Comparison of ENCODE assay signal across 8 cellular contexts in genomic region chr19:2546128-2547032, GRCh38.
A peak's percentile ranks its signal among the peaks of the same experiment; 100 is the strongest.
DNase-seq lines count a peak whose midpoint lies in the region; ATAC-seq and TF ChIP-seq lines count a peak whose summit lies in the region.

No MANE protein-coding gene starts in this region.

- TF ChIP-seq CTCF in MCF 10A (IDR thresholded peaks at IDR 0.05; ENCODE audit: unreplicated experiment) (no peak), mammary epithelial cell (conservative IDR thresholded peaks at IDR 0.05 in 1 of 2, IDR thresholded peaks at IDR 0.05 in 1 of 2; ENCODE audit: extremely low read depth in 1 of 2, insufficient read depth in 1 of 2, low read depth in 1 of 2, low read length in 2 of 2) (no peak), fibroblast of lung (conservative IDR thresholded peaks at IDR 0.05 in 1 of 2, IDR thresholded peaks at IDR 0.05 in 1 of 2; ENCODE audit: low read depth in 1 of 2, low read length in 2 of 2) (no peak)

- H3K27me3 ChIP-seq in mammary epithelial cell (ENCODE audit: insufficient read depth, low read length) = no peaks in the 10 kb centered on the region
- no peaks in the 10 kb centered on the region for H3K27me3 ChIP-seq in fibroblast of lung (ENCODE audit: control insufficient read depth, insufficient read depth, low read length)
- no peaks in the 10 kb centered on the region for H3K27me3 ChIP-seq in naive thymus-derived CD4-positive, alpha-beta T cell (ENCODE audit: control insufficient read depth in 2 of 2, insufficient read depth in 2 of 2, low read length in 2 of 2)

- H3K4me2 ChIP-seq in mammary epithelial cell (ENCODE audit: insufficient read depth, low read depth, low read length) (no peak overlapping the region), fibroblast of lung (ENCODE audit: extremely low read depth, insufficient read depth, low read length) (no peak overlapping the region)

- H3K27me3 Mint-ChIP-seq in MCF 10A (ENCODE audit: insufficient read depth, unreplicated experiment) = no peaks in the 10 kb centered on the region
- H3K27me3 Mint-ChIP-seq in naive thymus-derived CD4-positive, alpha-beta T cell = no peaks in the 10 kb centered on the region

- no peaks in the 10 kb centered on the region for H3K79me2 ChIP-seq in mammary epithelial cell (ENCODE audit: insufficient read depth, low read length)
- H3K79me2 ChIP-seq in fibroblast of lung (ENCODE audit: control insufficient read depth, insufficient read depth, low read length) = no peaks in the 10 kb centered on the region

- no TSS peak for BruUV-seq in MCF 10A (replicated peaks; lab: Mats Ljungman, UMichigan)
- no TSS peak for BruUV-seq in mammary epithelial cell (replicated peaks; lab: Mats Ljungman, UMichigan)

- no peak for DNase-seq in MCF 10A (ENCODE audit: unreplicated experiment)
- DNase-seq in mammary epithelial cell = no peak
- DNase-seq in fibroblast of lung (ENCODE audit: low read depth in 2 of 2) = peak; percentile 38 to 59
- DNase-seq in naive thymus-derived CD4-positive, alpha-beta T cell = no peak

- H3K27ac ChIP-seq in mammary epithelial cell (ENCODE audit: insufficient read depth, low read depth, low read length) (no peak overlapping the region), fibroblast of lung (ENCODE audit: insufficient read depth, low read length) (peak overlapping the region; percentile 62)
- no peak overlapping the region for H3K27ac ChIP-seq in naive thymus-derived CD4-positive, alpha-beta T cell (ENCODE audit: low read depth, low read length)

- intact Hi-C loops in MCF 10A (cut with micrococcal nuclease) (no loop called here), mammary epithelial cell (cut with micrococcal nuclease) (loop anchor here (10.0 kb wide), 1 partner anchor 802 kb away; no protein-coding TSS in a partner anchor)
- intact Hi-C loops in naive thymus-derived CD4-positive, alpha-beta T cell (cut with micrococcal nuclease) = no loop called here

- dilution Hi-C loops in mammary epithelial cell (cut with HindIII; ENCODE audit: low sequenced_read_pairs) = no loop called here

- H3K4me1 ChIP-seq in mammary epithelial cell (ENCODE audit: insufficient read depth, low read length) = peaks cover 28% of the 10 kb centered on the region
- peaks cover 24% of the 10 kb centered on the region for H3K4me1 ChIP-seq in fibroblast of lung (ENCODE audit: control insufficient read depth, extremely low read depth, insufficient read depth, low read length)
- H3K4me1 ChIP-seq in naive thymus-derived CD4-positive, alpha-beta T cell (ENCODE audit: control insufficient read depth in 2 of 2, insufficient read depth in 2 of 2, low read length in 2 of 2) = peaks cover 4 to 6% of the 10 kb centered on the region in 2 donors

- peaks cover 7% of the 10 kb centered on the region for H3K36me3 Mint-ChIP-seq in MCF 10A (ENCODE audit: insufficient read depth, unreplicated experiment)
- H3K36me3 Mint-ChIP-seq in naive thymus-derived CD4-positive, alpha-beta T cell = no peaks in the 10 kb centered on the region

- H3K4me3 Mint-ChIP-seq in MCF 10A (ENCODE audit: unreplicated experiment) = no peak overlapping the region
- H3K4me3 Mint-ChIP-seq in naive thymus-derived CD4-positive, alpha-beta T cell = no peak overlapping the region

- peak; percentile 45 for ATAC-seq in naive thymus-derived CD4-positive, alpha-beta T cell
- ATAC-seq in HG03280 (IDR thresholded peaks at IDR 0.05; ENCODE audit: unreplicated experiment) (no peak), GM19467 (IDR thresholded peaks at IDR 0.05; ENCODE audit: unreplicated experiment) (no peak), GM19324 (IDR thresholded peaks at IDR 0.05; ENCODE audit: low FRiP score, unreplicated experiment) (no peak), HG02588 (IDR thresholded peaks at IDR 0.05; ENCODE audit: unreplicated experiment) (no peak)

- in situ Hi-C loops in mammary epithelial cell (cut with MboI; ENCODE audit: low sequenced_read_pairs in 2 of 2) = loop anchor here in 1 of 2 donors (10.0 kb wide), 1 partner anchor 72 kb away; the partner anchor contains the start of gene GADD45B

- 89% methylated on average over 33 of the region's 50 CpGs for WGBS in mammary epithelial cell (ENCODE audit: low coverage, missing lambda C conversion rate)

- H4K20me1 ChIP-seq in mammary epithelial cell (ENCODE audit: insufficient read depth, low read length) (no peaks in the 10 kb centered on the region), fibroblast of lung (ENCODE audit: control insufficient read depth, extremely low read depth, insufficient read depth, low read length) (no peaks in the 10 kb centered on the region)

- H2AFZ ChIP-seq in mammary epithelial cell (ENCODE audit: low read depth, low read length) = no peak overlapping the region
- H2AFZ ChIP-seq in fibroblast of lung (ENCODE audit: low read length) = no peak overlapping the region

- no peaks in the 10 kb centered on the region for H3K9me3 Mint-ChIP-seq in MCF 10A (ENCODE audit: unreplicated experiment)
- H3K9me3 Mint-ChIP-seq in naive thymus-derived CD4-positive, alpha-beta T cell = peaks cover 0 to 4% (median 0%) of the 10 kb centered on the region in 11 donors

- H3K4me3 ChIP-seq in mammary epithelial cell (replicated peaks in 1 of 3; ENCODE audit: insufficient read depth in 1 of 3, low read depth in 2 of 3, low read length in 3 of 3) (no peak overlapping the region), fibroblast of lung (replicated peaks in 1 of 4; ENCODE audit: control extremely low read depth in 1 of 4, insufficient read depth in 1 of 4, low read depth in 3 of 4, low read length in 4 of 4) (no peak overlapping the region)
- H3K4me3 ChIP-seq in naive thymus-derived CD4-positive, alpha-beta T cell (ENCODE audit: low read length) = no peak overlapping the region

- H3K27ac Mint-ChIP-seq in MCF 10A (ENCODE audit: low read depth, unreplicated experiment) = peak overlapping the region; percentile 85
- peak overlapping the region in 1 of 9 donors; percentile 23 for H3K27ac Mint-ChIP-seq in naive thymus-derived CD4-positive, alpha-beta T cell

- no peak overlapping the region for H3K9ac ChIP-seq in mammary epithelial cell (ENCODE audit: insufficient read depth, low read length)
- H3K9ac ChIP-seq in fibroblast of lung (ENCODE audit: insufficient read depth, low read length) = peak overlapping the region; percentile 52

- POLR2A ChIA-PET in MCF 10A (lab: Yijun Ruan, JAX) = interaction anchor here (0.6 kb wide), 1 partner anchor 32 kb away, joined by 3 read pairs; no protein-coding TSS in a partner anchor
- POLR2A ChIA-PET in naive thymus-derived CD4-positive, alpha-beta T cell (lab: Charles Lee) = no interaction called here

- peaks cover 20% of the 10 kb centered on the region for H3K4me1 Mint-ChIP-seq in MCF 10A (ENCODE audit: insufficient read depth, unreplicated experiment)
- peaks cover 10 to 27% (median 15%) of the 10 kb centered on the region in 7 donors for H3K4me1 Mint-ChIP-seq in naive thymus-derived CD4-positive, alpha-beta T cell

- CTCF ChIA-PET in MCF 10A (lab: Yijun Ruan, JAX) = interaction anchor here (0.6 kb wide), 1 partner anchor 56 kb away, joined by 3 read pairs; no protein-coding TSS in a partner anchor
- CTCF ChIA-PET in mammary epithelial cell (lab: Charles Lee; ENCODE audit: low non-redundant PET) = no interaction called here
- CTCF ChIA-PET in naive thymus-derived CD4-positive, alpha-beta T cell (lab: Charles Lee) = interaction anchor here (0.6 kb wide), 1 partner anchor 16 kb away, joined by 4 read pairs; no protein-coding TSS in a partner anchor

- H3K36me3 ChIP-seq in mammary epithelial cell (ENCODE audit: insufficient read depth, low read length) (no peaks in the 10 kb centered on the region), fibroblast of lung (ENCODE audit: control insufficient read depth, insufficient read depth, low read length) (no peaks in the 10 kb centered on the region)
- H3K36me3 ChIP-seq in naive thymus-derived CD4-positive, alpha-beta T cell (ENCODE audit: control insufficient read depth in 2 of 3, insufficient read depth in 3 of 3, low read length in 3 of 3) = no peaks in the 10 kb centered on the region

- H3K9me3 ChIP-seq in mammary epithelial cell (replicated peaks; ENCODE audit: insufficient read depth, low read length) (no peaks in the 10 kb centered on the region), fibroblast of lung (ENCODE audit: control insufficient read depth, insufficient read depth, low read depth, low read length) (no peaks in the 10 kb centered on the region)
- no peaks in the 10 kb centered on the region for H3K9me3 ChIP-seq in naive thymus-derived CD4-positive, alpha-beta T cell (ENCODE audit: control insufficient read depth in 2 of 3, low read length in 3 of 3)

Comparison
In these comparisons a context has a peak if more than half of its experiments do, and no peak if none do; other contexts are left out.
1. DNase-seq: peak in fibroblast of lung (2 of 2); none in MCF 10A (single experiment), mammary epithelial cell (single experiment) and naive thymus-derived CD4-positive, alpha-beta T cell (0 of 9).